Comparison of ENCODE assay signal across 16 cellular contexts in the genomic region with DNA sequence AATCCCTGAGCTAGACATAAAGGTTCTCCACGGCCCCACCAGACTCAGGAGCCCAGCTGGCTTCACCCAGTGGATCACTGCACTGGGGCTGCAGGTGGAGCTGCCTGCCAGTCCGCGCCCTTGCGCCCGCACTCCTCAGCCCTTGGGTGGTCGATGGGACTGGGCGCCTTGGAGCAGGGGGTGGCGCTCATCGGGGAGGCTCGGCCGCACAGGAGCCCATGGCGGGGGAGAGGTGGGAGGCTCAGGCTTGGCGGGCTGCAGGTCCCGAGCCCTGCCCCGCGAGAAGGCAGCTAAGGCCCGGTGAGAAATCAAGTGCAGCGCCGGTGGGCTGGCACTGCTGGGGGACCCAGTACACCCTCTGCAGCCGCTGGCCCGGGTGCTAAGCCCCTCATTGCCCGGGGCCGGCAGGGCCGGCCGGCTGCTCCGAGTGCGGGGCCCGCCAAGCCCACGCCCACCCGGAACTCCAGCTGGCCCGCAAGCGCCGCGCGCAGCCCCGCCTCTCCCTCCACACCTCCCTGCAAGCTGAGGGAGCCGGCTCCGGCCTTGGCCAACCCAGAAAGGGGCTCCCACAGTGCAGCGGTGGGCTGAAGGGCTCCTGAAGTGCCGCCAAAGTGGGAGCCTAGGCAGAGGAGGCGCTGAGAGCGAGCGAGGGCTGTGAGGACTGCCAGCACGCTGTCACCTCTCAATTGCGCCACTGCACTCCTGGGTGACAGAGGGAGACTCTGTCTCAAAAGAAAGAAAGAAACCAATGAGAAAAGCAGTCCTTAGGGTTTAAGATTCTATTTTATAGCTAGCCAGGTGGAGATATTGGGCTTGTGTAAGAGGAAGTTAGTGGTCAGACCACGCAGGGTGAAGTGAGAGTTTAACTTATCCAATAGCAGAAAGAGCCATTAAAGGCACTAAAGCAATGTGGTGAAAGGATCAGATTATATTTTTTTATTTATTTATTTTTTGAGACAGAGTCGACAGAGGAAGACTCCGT. TPM values are rescaled to one million over a fixed set of nuclear protein-coding genes. Genes with fewer than 3 reads are reported as not detected.
"Had no signal": no experiment of that assay in that cellular context is flagged by ENCODE, and none has a peak within 500 bp of the region (broad histone marks: within the 10 kb centered on the region; RNA-seq: fewer than 3 reads in every experiment).

No MANE protein-coding gene starts in this region.

RNA-seq across cellular contexts. Expression of gene CLEC4C, which starts 5.1 kb away (rescaled TPM):
- total RNA-seq: activated T-cell treated with anti-CD3 and anti-CD28 coated beads, Interleukin-2, amount 50 U/mL, for 72 hours; cerebellum; epithelial cell of proximal tubule; fibroblast of villous mesenchyme; heart left ventricle; left colon; lower leg skin; myocyte; occipital lobe; skeletal muscle tissue; stomach; suprapubic skin; transverse colon had no signal
- polyA plus RNA-seq: heart left ventricle, keratinocyte, neural cell, stomach had no signal

RNA-seq across cellular contexts. Expression of gene NANOGNB, which starts 12.8 kb away (rescaled TPM):
- total RNA-seq: activated T-cell treated with anti-CD3 and anti-CD28 coated beads, Interleukin-2, amount 50 U/mL, for 72 hours; cerebellum; epithelial cell of proximal tubule; fibroblast of villous mesenchyme; heart left ventricle; left colon; lower leg skin; mononuclear cell; myocyte; occipital lobe; skeletal muscle tissue; stomach; suprapubic skin; transverse colon had no signal
- polyA plus RNA-seq: heart left ventricle, keratinocyte, neural cell, stomach had no signal

RNA-seq across cellular contexts. Expression of gene NANOG, which starts 37.0 kb away (rescaled TPM):
- total RNA-seq: activated T-cell treated with anti-CD3 and anti-CD28 coated beads, Interleukin-2, amount 50 U/mL, for 72 hours; epithelial cell of proximal tubule; fibroblast of villous mesenchyme; mononuclear cell; occipital lobe had no signal
- polyA plus RNA-seq: heart left ventricle, neural cell, stomach had no signal

RNA-seq across cellular contexts. Expression of gene DPPA3, which starts 41.0 kb away (rescaled TPM):
- total RNA-seq: activated T-cell treated with anti-CD3 and anti-CD28 coated beads, Interleukin-2, amount 50 U/mL, for 72 hours; cerebellum; epithelial cell of proximal tubule; fibroblast of villous mesenchyme; heart left ventricle; left colon; lower leg skin; mononuclear cell; myocyte; occipital lobe; skeletal muscle tissue; stomach; suprapubic skin; transverse colon had no signal
- polyA plus RNA-seq: heart left ventricle, keratinocyte, neural cell, stomach had no signal

RNA-seq across cellular contexts. Expression of gene GDF3, which starts 56.7 kb away (rescaled TPM):
- total RNA-seq: activated T-cell treated with anti-CD3 and anti-CD28 coated beads, Interleukin-2, amount 50 U/mL, for 72 hours; cerebellum; epithelial cell of proximal tubule; fibroblast of villous mesenchyme; heart left ventricle; left colon; lower leg skin; mononuclear cell; myocyte; occipital lobe; stomach; suprapubic skin; transverse colon had no signal
- polyA plus RNA-seq: keratinocyte, neural cell, stomach had no signal
